In the genomic region with DNA sequence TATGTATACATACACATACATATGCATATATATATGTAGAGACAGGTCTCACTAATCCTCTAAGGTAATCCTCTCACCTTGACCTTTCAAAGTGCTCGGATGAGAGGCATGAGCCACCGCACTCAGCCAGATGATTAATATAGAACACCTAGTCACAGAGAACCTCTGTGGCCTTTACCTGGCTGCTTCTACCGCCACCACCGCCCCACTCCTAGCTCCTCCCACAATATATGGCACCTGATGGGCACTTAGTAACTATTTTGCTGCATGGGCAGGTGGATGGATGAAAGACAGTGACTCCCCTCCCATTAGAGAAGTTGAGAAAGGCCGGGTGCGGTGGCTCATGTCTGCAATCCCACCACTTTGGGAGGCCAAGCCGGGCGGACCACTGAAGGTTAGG, we compare ENCODE assay signal across 23 cellular contexts. TPM values are rescaled to one million over a fixed set of nuclear protein-coding genes. Genes with fewer than 3 reads are reported as not detected.
"Had no signal": no experiment of that assay in that cellular context is flagged by ENCODE, and none has a peak within 500 bp of the region (broad histone marks: within the 10 kb centered on the region; RNA-seq: fewer than 3 reads in every experiment).

No MANE protein-coding gene starts in this region.

- H3K4me1 Mint-ChIP-seq: IgD-negative memory B cell had no signal

- H3K9me3 Mint-ChIP-seq: IgD-negative memory B cell had no signal

- H3K27ac ChIP-seq: HL-60, KMS-11, RWPE1 had no signal

- H3K9me3 ChIP-seq: SK-N-SH had no signal

- ATAC-seq: K562 had no signal

- FAIRE-seq: HTR-8/SVneo, K562 had no signal

- H3K27ac Mint-ChIP-seq: IgD-negative memory B cell had no signal

- H3K4me3 ChIP-seq: K562 had no signal

- DNase-seq: Kasumi-1, MM.1S, NCI-H1092 treated with DMSO at 0.1 percent for 48 hours, NCI-H1436, NCI-H187, NCI-H2029, NCI-H2081 treated with DMSO at 0.1 percent for 48 hours, NCI-H2171, NCI-H226, NCI-H446, NCI-H510A, NCI-H524 treated with DMSO at 0.1 percent for 48 hours, NCI-H69, NCI-H774, SHP77, SK-N-SH, SW 1271 had no signal

- H3K9ac ChIP-seq: KMS-11, SK-N-SH had no signal

- H3K36me3 Mint-ChIP-seq: IgD-negative memory B cell had no signal

- H3K4me3 Mint-ChIP-seq: IgD-negative memory B cell had no signal

RNA-seq across cellular contexts. Expression of gene ATP2C2, which starts 16.7 kb away (rescaled TPM):
- polyA plus RNA-seq: IgD-negative memory B cell, K562 had no signal

RNA-seq across cellular contexts. Expression of gene WFDC1, which starts 57.0 kb away (rescaled TPM):
- total RNA-seq: K562 had no signal
- polyA plus RNA-seq: IgD-negative memory B cell, K562 had no signal
